Comparison of ENCODE assay signal across 11 cellular contexts in genomic region chr17:8488931-8489330, GRCh38. TPM values are rescaled to one million over a fixed set of nuclear protein-coding genes. Genes with fewer than 3 reads are reported as not detected.
DNase-seq lines count a peak whose midpoint lies in the region; ATAC-seq, FAIRE-seq and TF ChIP-seq lines count a peak whose summit lies in the region.
"Had no signal": no experiment of that assay in that cellular context is flagged by ENCODE, and none has a peak within 500 bp of the region (broad histone marks: within the 10 kb centered on the region; RNA-seq: fewer than 3 reads in every experiment).

No MANE protein-coding gene starts in this region.

- no peak overlapping the region for H3K4me2 ChIP-seq in endothelial cell of umbilical vein (ENCODE audit: insufficient read depth, low read length)
- H3K4me2 ChIP-seq: PC-9 had no signal

- dilution Hi-C loops in endothelial cell of umbilical vein (cut with MboI; ENCODE audit: extremely low pct_ligation_motif_present, low sequenced_read_pairs) = no loop called here

- H4K20me1 ChIP-seq in endothelial cell of umbilical vein (replicated peaks; ENCODE audit: control insufficient read depth, extremely low read depth, insufficient read depth, low read length) = no peaks in the 10 kb centered on the region

- no peak overlapping the region for H2AFZ ChIP-seq in endothelial cell of umbilical vein (ENCODE audit: low read depth, low read length)
- H2AFZ ChIP-seq: PC-9 had no signal

- TF ChIP-seq CTCF in AG04449 (IDR thresholded peaks at IDR 0.05; ENCODE audit: insufficient read depth, low read length, missing control alignments) (no peak), endothelial cell of umbilical vein (IDR thresholded peaks at IDR 0.05; ENCODE audit: extremely low read depth in 1 of 2, insufficient read depth in 1 of 2, low read depth in 1 of 2, low read length in 2 of 2) (no peak), lung (IDR thresholded peaks at IDR 0.05; ENCODE audit: control extremely low read depth, extremely low read depth) (no peak)

- H3K27ac ChIP-seq in endothelial cell of umbilical vein (ENCODE audit: insufficient read depth, low read depth, low read length) = no peak overlapping the region
- peak overlapping the region in 1 of 2 donors; percentile 15 for H3K27ac ChIP-seq in lung (ENCODE audit: low read depth in 1 of 2, low read length in 1 of 2)
- H3K27ac ChIP-seq: HL-60, PC-9 had no signal

- H3K9ac ChIP-seq in endothelial cell of umbilical vein (replicated peaks; ENCODE audit: extremely low read depth, insufficient read depth, low read length) = no peak overlapping the region

- TF ChIP-seq POLR2A in endothelial cell of umbilical vein (IDR thresholded peaks at IDR 0.05; ENCODE audit: low read depth, low read length) = no peak

- ATAC-seq in lung (ENCODE audit: insufficient read depth, low FRiP score) = peak; percentile 69
- ATAC-seq in GM21723 (IDR thresholded peaks at IDR 0.05; ENCODE audit: unreplicated experiment) = no peak
- no peak for ATAC-seq in GM19455 (IDR thresholded peaks at IDR 0.05; ENCODE audit: unreplicated experiment)

- H3K4me1 ChIP-seq in endothelial cell of umbilical vein (ENCODE audit: control insufficient read depth, extremely low read depth, insufficient read depth, low read length) (no peaks in the 10 kb centered on the region), lung (ENCODE audit: control insufficient read depth in 2 of 2, insufficient read depth in 2 of 2, low read length in 2 of 2) (no peaks in the 10 kb centered on the region)

- DNase-seq in AG04449 (ENCODE audit: low read depth, low spot score) (peak; percentile 82), NCI-H226 (peak; percentile 82), endothelial cell of umbilical vein (ENCODE audit: low read depth, low spot score) (peak; percentile 38), lung (ENCODE audit: low spot score) (no peak), NCI-H187 treated with DMSO at 0.1 percent for 48 hours (lab: John Stamatoyannopoulos, UW) (no peak)
- DNase-seq in activated T-cell treated with anti-CD3 and anti-CD28 coated beads, Interleukin-2, amount 50 U/mL, for 48 hours = no peak
- DNase-seq: activated CD8-positive, alpha-beta memory T cell treated with anti-CD3 and anti-CD28 coated beads, Interleukin-2, amount 50 U/mL, for 48 hours; PC-9 had no signal

- POLR2A ChIA-PET in AG04449 (lab: Yijun Ruan, JAX) (interaction anchor here (1.3 to 1.8 kb wide), 2 partner anchors 11 to 53 kb away, joined by 3 to 5 read pairs; partner anchors contain the start of gene NDEL1), endothelial cell of umbilical vein (lab: Charles Lee) (interaction anchor here (0.7 kb wide), 1 partner anchor 73 kb away, joined by 3 read pairs; no protein-coding TSS in a partner anchor)

- no peaks in the 10 kb centered on the region for H3K9me1 ChIP-seq in endothelial cell of umbilical vein (replicated peaks; ENCODE audit: control insufficient read depth, extremely low read depth, insufficient read depth, low read length)

- H3K36me3 ChIP-seq in endothelial cell of umbilical vein (ENCODE audit: control insufficient read depth in 2 of 2, extremely low read depth in 1 of 2, insufficient read depth in 2 of 2, low read length in 2 of 2) (peaks cover 19 to 63% of the 10 kb centered on the region in 2 experiments), lung (ENCODE audit: control insufficient read depth in 2 of 2, insufficient read depth in 2 of 2, low read length in 2 of 2) (peaks cover 23 to 25% of the 10 kb centered on the region in 2 donors)

- BruUV-seq in endothelial cell of umbilical vein (replicated peaks; lab: Mats Ljungman, UMichigan) = no TSS peak

- no peaks in the 10 kb centered on the region for H3K79me2 ChIP-seq in endothelial cell of umbilical vein (ENCODE audit: control insufficient read depth, insufficient read depth, low read length)

- 77 to 91% methylated on average over 4 of the region's 4 CpGs for WGBS in lung, 2 donors

- FAIRE-seq in endothelial cell of umbilical vein (lab: Jason Lieb, UNC) = no peak

- CTCF ChIA-PET in AG04449 (lab: Yijun Ruan, JAX) = interaction anchor here (1.3 to 1.6 kb wide), 2 partner anchors 36 to 79 kb away, joined by 3 read pairs; no protein-coding TSS in a partner anchor
- CTCF ChIA-PET in endothelial cell of umbilical vein (lab: Charles Lee) = interaction anchor here (0.9 to 1.5 kb wide), 3 partner anchors 79 to 142 kb away, joined by 3 to 4 read pairs (median 4); partner anchors contain the start of gene MYH10

- no peak overlapping the region for H3K4me3 ChIP-seq in AG04449 (ENCODE audit: low read depth, low read length)
- H3K4me3 ChIP-seq in endothelial cell of umbilical vein (replicated peaks in 1 of 3; ENCODE audit: insufficient read depth in 1 of 3, low read depth in 1 of 3, low read length in 3 of 3) = no peak overlapping the region
- H3K4me3 ChIP-seq in lung = no peak overlapping the region
- H3K4me3 ChIP-seq: PC-9 had no signal

- H3K27me3 ChIP-seq in endothelial cell of umbilical vein (ENCODE audit: control insufficient read depth in 2 of 2, insufficient read depth in 2 of 2, low read length in 2 of 2) (no peaks in the 10 kb centered on the region), lung (ENCODE audit: control insufficient read depth, insufficient read depth) (no peaks in the 10 kb centered on the region)

- H3K9me3 ChIP-seq in endothelial cell of umbilical vein (replicated peaks; ENCODE audit: control insufficient read depth, insufficient read depth, low read length) (no peaks in the 10 kb centered on the region), lung (ENCODE audit: control insufficient read depth in 2 of 2, insufficient read depth in 1 of 2, low read length in 1 of 2) (peaks cover 0 to 2% of the 10 kb centered on the region in 2 donors)

- intact Hi-C loops in endothelial cell of umbilical vein (cut with micrococcal nuclease) = loop anchor here (1.0 kb wide), 1 partner anchor 79 kb away; no protein-coding TSS in a partner anchor

TF ChIP-seq in endothelial cell of umbilical vein, 7 proteins besides CTCF, POLR2A, EP300 and RAD21:
- peak; percentile 19 for TF ChIP-seq JUN (IDR thresholded peaks at IDR 0.05; ENCODE audit: borderline replicate concordance, insufficient read depth, insufficient read length, low read depth)
- TF ChIP-seq POLR2AphosphoS5 (IDR thresholded peaks at IDR 0.05; ENCODE audit: insufficient read depth, low read depth, low read length) = no peak
- no peak for TF ChIP-seq GATA2 (IDR thresholded peaks at IDR 0.05; ENCODE audit: insufficient read depth, insufficient read length, low read depth, low read length)
- no peak for TF ChIP-seq EZH2 (IDR thresholded peaks at IDR 0.05; ENCODE audit: borderline replicate concordance, low read depth, low read length, severe bottlenecking)
- no peak for TF ChIP-seq MAX (IDR thresholded peaks at IDR 0.05; ENCODE audit: insufficient read depth, insufficient read length)
- TF ChIP-seq FOS (IDR thresholded peaks at IDR 0.05; ENCODE audit: borderline replicate concordance, insufficient read depth, low read length) = no peak
- TF ChIP-seq MYC (IDR thresholded peaks at IDR 0.05; ENCODE audit: low read depth, low read length) = no peak

RNA-seq across cellular contexts. Expression of gene NDEL1, which starts 53.2 kb away (rescaled TPM):
- total RNA-seq in endothelial cell of umbilical vein (60.0 and 65.7 TPM in 2 replicates), lung (100 to 1,000 TPM in 1 of 2 donors, 10 to 100 TPM in 1; 58.5 to 101 TPM)
- polyA plus RNA-seq in endothelial cell of umbilical vein (87.4 and 93.0 TPM in 2 replicates), lung (10 to 100 TPM; 25.2 to 52.4 TPM)
- 52.9 and 54.7 TPM in 2 replicates for polyA plus RNA-seq in endothelial cell of umbilical vein (2011; cell fraction: cytosol; rRNA removed)
- 106 and 118 TPM in 2 replicates for polyA plus RNA-seq in endothelial cell of umbilical vein (2011; cell fraction: nucleus; rRNA removed)
- polyA plus RNA-seq in endothelial cell of umbilical vein (2012) = 53.3 and 59.4 TPM in 2 replicates
- 59.7 and 66.7 TPM in 2 replicates for polyA minus RNA-seq in endothelial cell of umbilical vein
- polyA minus RNA-seq in endothelial cell of umbilical vein (2011; cell fraction: cytosol; rRNA and poly(A)+ RNA removed) = 21.3 TPM
- polyA minus RNA-seq in endothelial cell of umbilical vein (2011; cell fraction: nucleus; rRNA and poly(A)+ RNA removed) = 80.1 and 92.6 TPM in 2 replicates

Comparison
In these comparisons a context has a peak if more than half of its experiments do, and no peak if none do; other contexts are left out.
1. DNase-seq: peak in AG04449 (single experiment), NCI-H226 (single experiment) and endothelial cell of umbilical vein (single experiment); none in lung (single experiment), activated T-cell treated with anti-CD3 and anti-CD28 coated beads, Interleukin-2, amount 50 U/mL, for 48 hours (0 of 2) and NCI-H187 treated with DMSO at 0.1 percent for 48 hours (single experiment).